In the genomic region with DNA sequence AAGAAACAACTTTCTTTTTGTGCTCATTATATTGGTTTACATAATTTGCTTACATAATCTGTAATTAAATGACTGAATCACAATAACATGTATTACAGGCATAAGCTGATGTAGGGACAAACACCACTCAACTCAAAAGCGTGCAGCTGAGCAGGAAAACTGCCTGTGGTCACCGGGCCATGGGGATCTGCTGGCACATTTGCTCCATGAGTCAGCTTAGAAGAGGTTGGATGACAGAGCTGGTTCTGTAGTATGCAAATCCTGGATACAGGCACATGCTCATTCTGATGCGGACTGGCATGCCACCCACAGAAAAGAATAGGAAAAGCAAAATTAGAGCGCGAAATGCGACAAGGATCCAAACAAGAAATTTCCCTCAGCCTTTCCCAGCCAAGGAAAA, we compare ENCODE assay signal across 8 cellular contexts.
A peak's percentile ranks its signal among the peaks of the same experiment; 100 is the strongest.
DNase-seq lines count a peak whose midpoint lies in the region; ATAC-seq lines count a peak whose summit lies in the region.

No MANE protein-coding gene starts in this region.

- CTCF ChIA-PET in T-cell (lab: Charles Lee): interaction anchor here in 1 of 2 donors (0.6 kb wide), 1 partner anchor 154 kb away, joined by 4 read pairs; no protein-coding TSS in a partner anchor

- DNase-seq in GF-D8 (lab: John Stamatoyannopoulos, UW) (peak; percentile 70), NCI-H2107 (lab: John Stamatoyannopoulos, UW) (peak; percentile 46), cerebellar cortex (ENCODE audit: low spot score) (peak; percentile 54), myocyte (ENCODE audit: low read depth) (peak; percentile 97), T-cell (no peak), NOMO-1 treated with dmso at 0.1 percent for 144 hours (lab: John Stamatoyannopoulos, UW; ENCODE audit: unreplicated experiment) (no peak)

- peaks cover 6 to 19% of the 10 kb centered on the region in 2 donors for H3K27me3 Mint-ChIP-seq in T-cell

- no peak for ATAC-seq in GM21447 (IDR thresholded peaks at IDR 0.05; ENCODE audit: unreplicated experiment)
- ATAC-seq in T-cell (replicated peaks in 1 of 4): no peak
- ATAC-seq in HG02884 (IDR thresholded peaks at IDR 0.05; ENCODE audit: unreplicated experiment): no peak

- no peaks in the 10 kb centered on the region for H3K36me3 Mint-ChIP-seq in T-cell

- H3K9me3 Mint-ChIP-seq in T-cell: no peaks in the 10 kb centered on the region

- H3K4me1 Mint-ChIP-seq in T-cell: peaks cover 8 to 13% (median 8%) of the 10 kb centered on the region in 3 donors

- POLR2A ChIA-PET in T-cell (lab: Charles Lee): no interaction called here

- H3K4me3 Mint-ChIP-seq in T-cell: no peak overlapping the region

- no peak overlapping the region for H3K27ac Mint-ChIP-seq in T-cell

Comparison
In these comparisons a context has a peak if more than half of its experiments do, and no peak if none do; other contexts are left out.
1. DNase-seq: peak in GF-D8 (single experiment), NCI-H2107 (single experiment), cerebellar cortex (single experiment) and myocyte (single experiment); none in T-cell (0 of 34) and NOMO-1 treated with dmso at 0.1 percent for 144 hours (single experiment).